2 cellular contexts compared by ENCODE assay signal in the genomic region with DNA sequence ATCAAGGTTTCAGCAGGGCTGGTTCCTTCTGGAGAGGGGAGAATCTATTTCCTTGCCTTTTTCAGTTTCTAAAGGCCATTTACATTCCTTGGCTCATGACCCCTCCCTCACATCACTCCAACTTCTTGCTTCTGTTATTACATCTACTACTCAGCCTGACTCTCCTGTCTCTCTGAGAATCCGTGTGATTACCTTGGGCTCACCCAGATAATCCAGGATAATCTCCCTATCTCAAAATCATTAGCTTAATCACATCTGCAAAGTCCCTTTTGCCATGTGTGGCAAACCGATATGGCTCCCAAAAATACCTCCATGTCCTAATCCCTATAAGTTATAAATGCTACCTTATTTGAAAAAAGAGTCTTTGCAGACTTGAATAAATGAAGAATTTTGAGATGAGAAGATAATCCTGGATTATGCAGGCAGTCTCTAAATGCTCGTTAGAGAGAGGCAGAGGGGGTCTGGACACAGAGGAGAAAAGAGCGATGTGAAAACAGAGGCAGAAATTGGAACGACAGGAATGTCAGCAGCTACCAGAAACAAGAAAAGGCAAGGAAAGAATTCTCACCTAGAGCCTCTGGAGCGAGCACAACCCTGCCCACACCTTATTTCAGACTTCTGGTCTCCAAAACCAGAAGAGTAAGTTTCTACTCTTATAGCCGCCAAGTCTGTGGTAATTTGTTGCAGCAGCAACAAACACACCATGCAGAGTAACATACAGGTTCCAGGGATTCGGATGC.
TF ChIP-seq lines count a peak whose summit lies in the region.

No MANE protein-coding gene starts in this region.

TF ChIP-seq in GM23338, 12 proteins besides CTCF, POLR2A, EP300 and RAD21 (continued from another document):
- TF ChIP-seq, protein P1, sequence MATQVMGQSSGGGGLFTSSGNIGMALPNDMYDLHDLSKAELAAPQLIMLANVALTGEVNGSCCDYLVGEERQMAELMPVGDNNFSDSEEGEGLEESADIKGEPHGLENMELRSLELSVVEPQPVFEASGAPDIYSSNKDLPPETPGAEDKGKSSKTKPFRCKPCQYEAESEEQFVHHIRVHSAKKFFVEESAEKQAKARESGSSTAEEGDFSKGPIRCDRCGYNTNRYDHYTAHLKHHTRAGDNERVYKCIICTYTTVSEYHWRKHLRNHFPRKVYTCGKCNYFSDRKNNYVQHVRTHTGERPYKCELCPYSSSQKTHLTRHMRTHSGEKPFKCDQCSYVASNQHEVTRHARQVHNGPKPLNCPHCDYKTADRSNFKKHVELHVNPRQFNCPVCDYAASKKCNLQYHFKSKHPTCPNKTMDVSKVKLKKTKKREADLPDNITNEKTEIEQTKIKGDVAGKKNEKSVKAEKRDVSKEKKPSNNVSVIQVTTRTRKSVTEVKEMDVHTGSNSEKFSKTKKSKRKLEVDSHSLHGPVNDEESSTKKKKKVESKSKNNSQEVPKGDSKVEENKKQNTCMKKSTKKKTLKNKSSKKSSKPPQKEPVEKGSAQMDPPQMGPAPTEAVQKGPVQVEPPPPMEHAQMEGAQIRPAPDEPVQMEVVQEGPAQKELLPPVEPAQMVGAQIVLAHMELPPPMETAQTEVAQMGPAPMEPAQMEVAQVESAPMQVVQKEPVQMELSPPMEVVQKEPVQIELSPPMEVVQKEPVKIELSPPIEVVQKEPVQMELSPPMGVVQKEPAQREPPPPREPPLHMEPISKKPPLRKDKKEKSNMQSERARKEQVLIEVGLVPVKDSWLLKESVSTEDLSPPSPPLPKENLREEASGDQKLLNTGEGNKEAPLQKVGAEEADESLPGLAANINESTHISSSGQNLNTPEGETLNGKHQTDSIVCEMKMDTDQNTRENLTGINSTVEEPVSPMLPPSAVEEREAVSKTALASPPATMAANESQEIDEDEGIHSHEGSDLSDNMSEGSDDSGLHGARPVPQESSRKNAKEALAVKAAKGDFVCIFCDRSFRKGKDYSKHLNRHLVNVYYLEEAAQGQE (IDR thresholded peaks at IDR 0.05; ENCODE audit: unreplicated experiment), result no peak
- TF ChIP-seq, protein P2, sequence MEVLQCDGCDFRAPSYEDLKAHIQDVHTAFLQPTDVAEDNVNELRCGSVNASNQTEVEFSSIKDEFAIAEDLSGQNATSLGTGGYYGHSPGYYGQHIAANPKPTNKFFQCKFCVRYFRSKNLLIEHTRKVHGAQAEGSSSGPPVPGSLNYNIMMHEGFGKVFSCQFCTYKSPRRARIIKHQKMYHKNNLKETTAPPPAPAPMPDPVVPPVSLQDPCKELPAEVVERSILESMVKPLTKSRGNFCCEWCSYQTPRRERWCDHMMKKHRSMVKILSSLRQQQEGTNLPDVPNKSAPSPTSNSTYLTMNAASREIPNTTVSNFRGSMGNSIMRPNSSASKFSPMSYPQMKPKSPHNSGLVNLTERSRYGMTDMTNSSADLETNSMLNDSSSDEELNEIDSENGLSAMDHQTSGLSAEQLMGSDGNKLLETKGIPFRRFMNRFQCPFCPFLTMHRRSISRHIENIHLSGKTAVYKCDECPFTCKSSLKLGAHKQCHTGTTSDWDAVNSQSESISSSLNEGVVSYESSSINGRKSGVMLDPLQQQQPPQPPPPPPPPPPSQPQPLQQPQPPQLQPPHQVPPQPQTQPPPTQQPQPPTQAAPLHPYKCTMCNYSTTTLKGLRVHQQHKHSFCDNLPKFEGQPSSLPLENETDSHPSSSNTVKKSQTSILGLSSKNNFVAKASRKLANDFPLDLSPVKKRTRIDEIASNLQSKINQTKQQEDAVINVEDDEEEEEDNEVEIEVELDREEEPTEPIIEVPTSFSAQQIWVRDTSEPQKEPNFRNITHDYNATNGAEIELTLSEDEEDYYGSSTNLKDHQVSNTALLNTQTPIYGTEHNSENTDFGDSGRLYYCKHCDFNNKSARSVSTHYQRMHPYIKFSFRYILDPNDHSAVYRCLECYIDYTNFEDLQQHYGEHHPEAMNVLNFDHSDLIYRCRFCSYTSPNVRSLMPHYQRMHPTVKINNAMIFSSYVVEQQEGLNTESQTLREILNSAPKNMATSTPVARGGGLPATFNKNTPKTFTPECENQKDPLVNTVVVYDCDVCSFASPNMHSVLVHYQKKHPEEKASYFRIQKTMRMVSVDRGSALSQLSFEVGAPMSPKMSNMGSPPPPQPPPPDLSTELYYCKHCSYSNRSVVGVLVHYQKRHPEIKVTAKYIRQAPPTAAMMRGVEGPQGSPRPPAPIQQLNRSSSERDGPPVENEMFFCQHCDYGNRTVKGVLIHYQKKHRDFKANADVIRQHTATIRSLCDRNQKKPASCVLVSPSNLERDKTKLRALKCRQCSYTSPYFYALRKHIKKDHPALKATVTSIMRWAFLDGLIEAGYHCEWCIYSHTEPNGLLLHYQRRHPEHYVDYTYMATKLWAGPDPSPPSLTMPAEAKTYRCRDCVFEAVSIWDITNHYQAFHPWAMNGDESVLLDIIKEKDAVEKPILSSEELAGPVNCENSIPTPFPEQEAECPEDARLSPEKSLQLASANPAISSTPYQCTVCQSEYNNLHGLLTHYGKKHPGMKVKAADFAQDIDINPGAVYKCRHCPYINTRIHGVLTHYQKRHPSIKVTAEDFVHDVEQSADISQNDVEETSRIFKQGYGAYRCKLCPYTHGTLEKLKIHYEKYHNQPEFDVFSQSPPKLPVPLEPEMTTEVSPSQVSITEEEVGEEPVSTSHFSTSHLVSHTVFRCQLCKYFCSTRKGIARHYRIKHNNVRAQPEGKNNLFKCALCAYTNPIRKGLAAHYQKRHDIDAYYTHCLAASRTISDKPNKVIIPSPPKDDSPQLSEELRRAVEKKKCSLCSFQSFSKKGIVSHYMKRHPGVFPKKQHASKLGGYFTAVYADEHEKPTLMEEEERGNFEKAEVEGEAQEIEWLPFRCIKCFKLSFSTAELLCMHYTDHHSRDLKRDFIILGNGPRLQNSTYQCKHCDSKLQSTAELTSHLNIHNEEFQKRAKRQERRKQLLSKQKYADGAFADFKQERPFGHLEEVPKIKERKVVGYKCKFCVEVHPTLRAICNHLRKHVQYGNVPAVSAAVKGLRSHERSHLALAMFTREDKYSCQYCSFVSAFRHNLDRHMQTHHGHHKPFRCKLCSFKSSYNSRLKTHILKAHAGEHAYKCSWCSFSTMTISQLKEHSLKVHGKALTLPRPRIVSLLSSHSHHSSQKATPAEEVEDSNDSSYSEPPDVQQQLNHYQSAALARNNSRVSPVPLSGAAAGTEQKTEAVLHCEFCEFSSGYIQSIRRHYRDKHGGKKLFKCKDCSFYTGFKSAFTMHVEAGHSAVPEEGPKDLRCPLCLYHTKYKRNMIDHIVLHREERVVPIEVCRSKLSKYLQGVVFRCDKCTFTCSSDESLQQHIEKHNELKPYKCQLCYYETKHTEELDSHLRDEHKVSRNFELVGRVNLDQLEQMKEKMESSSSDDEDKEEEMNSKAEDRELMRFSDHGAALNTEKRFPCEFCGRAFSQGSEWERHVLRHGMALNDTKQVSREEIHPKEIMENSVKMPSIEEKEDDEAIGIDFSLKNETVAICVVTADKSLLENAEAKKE (CRISPR knock-in tag; IDR thresholded peaks at IDR 0.05), result peak; percentile 43; the same call in 1 of the 2 replicates
- no peak for TF ChIP-seq ZNF331 (CRISPR knock-in tag; IDR thresholded peaks at IDR 0.05; ENCODE audit: low read depth)
- TF ChIP-seq, protein P3, sequence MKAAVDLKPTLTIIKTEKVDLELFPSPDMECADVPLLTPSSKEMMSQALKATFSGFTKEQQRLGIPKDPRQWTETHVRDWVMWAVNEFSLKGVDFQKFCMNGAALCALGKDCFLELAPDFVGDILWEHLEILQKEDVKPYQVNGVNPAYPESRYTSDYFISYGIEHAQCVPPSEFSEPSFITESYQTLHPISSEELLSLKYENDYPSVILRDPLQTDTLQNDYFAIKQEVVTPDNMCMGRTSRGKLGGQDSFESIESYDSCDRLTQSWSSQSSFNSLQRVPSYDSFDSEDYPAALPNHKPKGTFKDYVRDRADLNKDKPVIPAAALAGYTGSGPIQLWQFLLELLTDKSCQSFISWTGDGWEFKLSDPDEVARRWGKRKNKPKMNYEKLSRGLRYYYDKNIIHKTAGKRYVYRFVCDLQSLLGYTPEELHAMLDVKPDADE (IDR thresholded peaks at IDR 0.05), result no peak

TF ChIP-seq in WTC11, 78 proteins besides CTCF, POLR2A, EP300 and RAD21 (continued from another document):
- TF ChIP-seq, protein P4, sequence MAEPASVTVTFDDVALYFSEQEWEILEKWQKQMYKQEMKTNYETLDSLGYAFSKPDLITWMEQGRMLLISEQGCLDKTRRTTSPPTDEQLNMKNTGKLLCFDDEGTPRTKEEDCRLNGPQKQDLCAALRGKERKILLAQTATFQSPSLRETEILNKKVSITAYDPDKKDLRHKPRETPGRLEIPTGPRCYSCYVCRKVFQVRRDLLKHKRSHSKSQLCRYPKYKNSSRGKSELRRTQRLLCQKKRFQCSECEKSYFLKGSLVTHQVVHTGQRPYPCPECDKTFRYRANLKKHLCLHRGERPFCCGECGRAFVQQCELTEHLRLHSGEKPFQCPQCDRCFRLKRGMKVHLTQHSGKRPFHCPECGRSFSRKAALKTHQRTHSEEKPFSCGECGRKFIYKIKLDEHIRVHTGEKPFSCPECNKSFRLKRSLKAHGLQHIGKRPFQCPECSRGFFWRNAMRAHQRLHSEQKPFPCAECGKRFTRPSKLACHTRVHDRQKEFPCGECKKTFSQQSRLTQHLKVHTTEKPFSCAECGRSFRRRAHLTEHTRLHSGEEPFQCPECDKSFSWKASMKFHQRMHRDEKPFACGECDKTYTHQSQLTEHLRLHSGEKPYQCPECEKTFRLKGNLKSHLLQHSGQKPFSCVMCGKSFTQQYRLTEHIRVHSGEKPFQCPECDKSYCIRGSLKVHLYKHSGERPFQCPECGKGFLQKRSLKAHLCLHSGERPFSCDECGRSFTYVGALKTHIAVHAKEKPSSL (CRISPR knock-in tag; conservative IDR thresholded peaks at IDR 0.05), result no peak
- no peak for TF ChIP-seq ZBTB21 (CRISPR knock-in tag; IDR thresholded peaks at IDR 0.05; ENCODE audit: borderline replicate concordance)
- no peak for TF ChIP-seq ZNF671 (CRISPR knock-in tag; IDR thresholded peaks at IDR 0.05)
- TF ChIP-seq, protein P5, sequence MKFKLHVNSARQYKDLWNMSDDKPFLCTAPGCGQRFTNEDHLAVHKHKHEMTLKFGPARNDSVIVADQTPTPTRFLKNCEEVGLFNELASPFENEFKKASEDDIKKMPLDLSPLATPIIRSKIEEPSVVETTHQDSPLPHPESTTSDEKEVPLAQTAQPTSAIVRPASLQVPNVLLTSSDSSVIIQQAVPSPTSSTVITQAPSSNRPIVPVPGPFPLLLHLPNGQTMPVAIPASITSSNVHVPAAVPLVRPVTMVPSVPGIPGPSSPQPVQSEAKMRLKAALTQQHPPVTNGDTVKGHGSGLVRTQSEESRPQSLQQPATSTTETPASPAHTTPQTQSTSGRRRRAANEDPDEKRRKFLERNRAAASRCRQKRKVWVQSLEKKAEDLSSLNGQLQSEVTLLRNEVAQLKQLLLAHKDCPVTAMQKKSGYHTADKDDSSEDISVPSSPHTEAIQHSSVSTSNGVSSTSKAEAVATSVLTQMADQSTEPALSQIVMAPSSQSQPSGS (CRISPR knock-in tag; IDR thresholded peaks at IDR 0.05; ENCODE audit: borderline replicate concordance, low read depth), result no peak
- no peak for TF ChIP-seq RORB (CRISPR knock-in tag; IDR thresholded peaks at IDR 0.05)
- TF ChIP-seq EMX1 (CRISPR knock-in tag; IDR thresholded peaks at IDR 0.05), result no peak
- TF ChIP-seq OVOL2 (CRISPR knock-in tag; IDR thresholded peaks at IDR 0.05; ENCODE audit: borderline replicate concordance), result no peak
- TF ChIP-seq ZNF232 (CRISPR knock-in tag; IDR thresholded peaks at IDR 0.05), result no peak
- no peak for TF ChIP-seq TEAD4 (CRISPR knock-in tag; IDR thresholded peaks at IDR 0.05)
TF ChIP-seq in WTC11: peak in this region for 0.
